8 cellular contexts compared by ENCODE assay signal in genomic region chr3:116770815-116771450, GRCh38.
DNase-seq lines count a peak whose midpoint lies in the region; ATAC-seq and TF ChIP-seq lines count a peak whose summit lies in the region.

No MANE protein-coding gene starts in this region.

- H3K27ac ChIP-seq in parathyroid adenoma = no peak overlapping the region

- DNase-seq in GDM1 (lab: John Stamatoyannopoulos, UW) (peak; percentile 47), HPDE6-E6E7 (ENCODE audit: extremely low spot score) (peak; percentile 36), NCI-H526 treated with DMSO at 0.1 percent for 48 hours (lab: John Stamatoyannopoulos, UW) (peak; percentile 38), germinal center (ENCODE audit: low spot score) (peak; percentile 38), mesenteric fat pad (ENCODE audit: low spot score) (no peak)
- peak; percentile 58 for DNase-seq in activated CD8-positive, alpha-beta memory T cell treated with anti-CD3 and anti-CD28 coated beads, Interleukin-2, amount 50 U/mL, for 48 hours

- ATAC-seq in GM21528 (IDR thresholded peaks at IDR 0.05; ENCODE audit: low FRiP score, unreplicated experiment) = peak; percentile 97

- no peaks in the 10 kb centered on the region for H3K4me1 ChIP-seq in parathyroid adenoma

- no peaks in the 10 kb centered on the region for H3K27me3 ChIP-seq in parathyroid adenoma (ENCODE audit: control insufficient read depth, insufficient read depth, low read length)

- H3K79me2 ChIP-seq in parathyroid adenoma = no peaks in the 10 kb centered on the region

- no peak overlapping the region for H3K4me3 ChIP-seq in parathyroid adenoma (ENCODE audit: low read depth, low read length)

- no peaks in the 10 kb centered on the region for H3K36me3 ChIP-seq in parathyroid adenoma (ENCODE audit: control insufficient read depth, insufficient read depth, low read length)

- no peaks in the 10 kb centered on the region for H3K9me3 ChIP-seq in parathyroid adenoma (ENCODE audit: control insufficient read depth, low read length)

- H2AFZ ChIP-seq in parathyroid adenoma = no peak overlapping the region

- peak; percentile 81 for TF ChIP-seq CTCF in parathyroid adenoma (IDR thresholded peaks at IDR 0.05)

- H3K9ac ChIP-seq in parathyroid adenoma = no peak overlapping the region

- no peak overlapping the region for H3K4me2 ChIP-seq in parathyroid adenoma (ENCODE audit: low read length)
